22 cellular contexts compared by ENCODE assay signal in the genomic region with DNA sequence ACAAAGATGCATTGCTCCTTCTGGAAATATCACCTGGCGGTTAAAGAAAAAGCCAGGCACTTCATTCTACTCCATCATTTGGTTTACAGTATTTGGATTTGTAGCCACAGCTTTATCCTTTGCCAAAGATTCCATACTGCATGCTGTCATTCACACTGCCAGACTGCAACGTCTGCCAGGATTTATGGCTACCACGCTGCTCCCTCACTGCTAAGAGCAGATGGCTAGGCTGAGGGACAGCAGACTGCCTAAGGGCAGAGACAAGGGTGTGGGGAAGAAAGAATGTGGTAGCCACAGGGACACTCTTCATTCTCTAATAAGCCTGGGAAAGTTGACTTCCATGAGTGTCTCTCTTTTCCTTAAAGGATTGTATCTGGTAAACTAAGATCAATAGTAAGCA.
DNase-seq lines count a peak whose midpoint lies in the region; ATAC-seq, FAIRE-seq and TF ChIP-seq lines count a peak whose summit lies in the region.
"Had no signal": no experiment of that assay in that cellular context is flagged by ENCODE, and none has a peak within 500 bp of the region (broad histone marks: within the 10 kb centered on the region; RNA-seq: fewer than 3 reads in every experiment).

No MANE protein-coding gene starts in this region.

- H3K27me3 Mint-ChIP-seq in astrocyte (ENCODE audit: low read depth, unreplicated experiment) (no peaks in the 10 kb centered on the region), nephron progenitor cell (ENCODE audit: low read depth, poor library complexity) (no peaks in the 10 kb centered on the region), CD14-positive monocyte (ENCODE audit: low read depth in 3 of 3) (no peaks in the 10 kb centered on the region)
- H3K27me3 Mint-ChIP-seq in stimulated activated memory B cell treated with anti-CD40 and anti-IgM and Interleukin-4, amounts not matched to agents 10 μg/mL and 1 μg/mL and 100 μg/mL, for 72 hours: no peaks in the 10 kb centered on the region
- H3K27me3 Mint-ChIP-seq: stimulated activated naive CD8-positive, alpha-beta T cell treated with anti-CD3 and anti-CD28 coated beads, Interleukin-15, Interleukin-2, amounts not matched to agents 100 ng/mL and 50 ng/mL, for 24 hours had no signal

- TF ChIP-seq CTCF in astrocyte (IDR thresholded peaks at IDR 0.05; ENCODE audit: insufficient read depth, low read depth, low read length): no peak
- TF ChIP-seq CTCF in nephron progenitor cell (IDR thresholded peaks at IDR 0.05): no peak
- no peak for TF ChIP-seq CTCF in CD14-positive monocyte (IDR thresholded peaks at IDR 0.05)

- H3K36me3 ChIP-seq in astrocyte (ENCODE audit: insufficient read depth, low read length): no peaks in the 10 kb centered on the region
- H3K36me3 ChIP-seq: BLaER1, neutrophil had no signal

- no peaks in the 10 kb centered on the region for H4K20me1 ChIP-seq in astrocyte (ENCODE audit: insufficient read depth, low read length)
- H4K20me1 ChIP-seq: BLaER1 had no signal

- H3K79me2 ChIP-seq in astrocyte (ENCODE audit: insufficient read depth, low read length): no peaks in the 10 kb centered on the region

- H3K4me1 ChIP-seq in astrocyte (ENCODE audit: insufficient read depth, low read length): no peaks in the 10 kb centered on the region
- H3K4me1 ChIP-seq: BLaER1 had no signal

- no peak overlapping the region for H3K4me2 ChIP-seq in astrocyte (ENCODE audit: low read length)
- H3K4me2 ChIP-seq: BLaER1 had no signal

- H3K4me3 Mint-ChIP-seq in astrocyte (ENCODE audit: unreplicated experiment) (no peak overlapping the region), nephron progenitor cell (no peak overlapping the region), CD14-positive monocyte (no peak overlapping the region)
- H3K4me3 Mint-ChIP-seq in stimulated activated memory B cell treated with anti-CD40 and anti-IgM and Interleukin-4, amounts not matched to agents 10 μg/mL and 1 μg/mL and 100 μg/mL, for 72 hours: no peak overlapping the region
- H3K4me3 Mint-ChIP-seq: mesothelial cell of epicardium; stimulated activated naive CD8-positive, alpha-beta T cell treated with anti-CD3 and anti-CD28 coated beads, Interleukin-15, Interleukin-2, amounts not matched to agents 100 ng/mL and 50 ng/mL, for 24 hours; T-helper 2 cell treated with Interferon-gamma antibody and Interleukin-4, amounts not matched to agents 5 μg/mL and 100 μg/mL, for 36 hours; type B pancreatic cell had no signal

- H3K9me3 Mint-ChIP-seq in astrocyte (ENCODE audit: unreplicated experiment) (no peaks in the 10 kb centered on the region), nephron progenitor cell (no peaks in the 10 kb centered on the region), CD14-positive monocyte (peaks cover 0 to 7% (median 2%) of the 10 kb centered on the region in 7 donors)
- H3K9me3 Mint-ChIP-seq in stimulated activated memory B cell treated with anti-CD40 and anti-IgM and Interleukin-4, amounts not matched to agents 10 μg/mL and 1 μg/mL and 100 μg/mL, for 72 hours: peaks cover 6% of the 10 kb centered on the region
- H3K9me3 Mint-ChIP-seq: mesothelial cell of epicardium; T-helper 2 cell treated with Interferon-gamma antibody and Interleukin-4, amounts not matched to agents 5 μg/mL and 100 μg/mL, for 36 hours had no signal

- no peak overlapping the region for H2AFZ ChIP-seq in astrocyte (ENCODE audit: low read depth, low read length)

- H3K27me3 ChIP-seq in astrocyte (ENCODE audit: insufficient read depth, low read length): no peaks in the 10 kb centered on the region
- H3K27me3 ChIP-seq: BLaER1, neutrophil had no signal

- peak; percentile 12 for DNase-seq in DMS153 (lab: John Stamatoyannopoulos, UW)
- no peak for DNase-seq in DMS153 treated with DMSO at 0.1 percent for 48 hours (lab: John Stamatoyannopoulos, UW; ENCODE audit: unreplicated experiment)
- DNase-seq in NCI-H510A treated with DMSO at 0.1 percent for 48 hours (lab: John Stamatoyannopoulos, UW): peak; percentile 26
- DNase-seq in astrocyte (ENCODE audit: low read depth): peak; percentile 29
- DNase-seq in nephron progenitor cell: peak; percentile 9
- no peak for DNase-seq in CD14-positive monocyte (ENCODE audit: low spot score)
- DNase-seq in H4 (ENCODE audit: low spot score): no peak
- DNase-seq: activated CD4-positive, CD25-positive, alpha-beta regulatory T cell treated with anti-CD3 and anti-CD28 coated beads, Interleukin-2, amount 50 U/mL, for 72 hours; DMS79 treated with DMSO at 0.1 percent for 48 hours; hippocampal formation; NCI-H2029 treated with DMSO at 0.1 percent for 48 hours; Right ventricle myocardium superior; stimulated activated CD4-positive, alpha-beta T cell treated with anti-CD3 and anti-CD28 coated beads, Interleukin-15, amount 100 ng/mL, for 24 hours had no signal

- H3K27ac Mint-ChIP-seq in astrocyte (ENCODE audit: unreplicated experiment): peak overlapping the region; percentile 1
- no peak overlapping the region for H3K27ac Mint-ChIP-seq in nephron progenitor cell
- H3K27ac Mint-ChIP-seq in stimulated activated memory B cell treated with anti-CD40 and anti-IgM and Interleukin-4, amounts not matched to agents 10 μg/mL and 1 μg/mL and 100 μg/mL, for 72 hours: no peak overlapping the region
- H3K27ac Mint-ChIP-seq in CD14-positive monocyte: peak overlapping the region in 1 of 7 donors; percentile 68
- H3K27ac Mint-ChIP-seq: mesothelial cell of epicardium; stimulated activated naive CD8-positive, alpha-beta T cell treated with anti-CD3 and anti-CD28 coated beads, Interleukin-15, Interleukin-2, amounts not matched to agents 100 ng/mL and 50 ng/mL, for 24 hours; T-helper 2 cell treated with Interferon-gamma antibody and Interleukin-4, amounts not matched to agents 5 μg/mL and 100 μg/mL, for 36 hours; type B pancreatic cell had no signal

- no peak for ATAC-seq in stimulated activated memory B cell treated with anti-CD40 and anti-IgM and Interleukin-4, amounts not matched to agents 10 μg/mL and 1 μg/mL and 100 μg/mL, for 72 hours

- no peak overlapping the region for H3K27ac ChIP-seq in astrocyte (ENCODE audit: low read depth, low read length)
- H3K27ac ChIP-seq: 22Rv1, BLaER1, neutrophil had no signal

- H3K4me3 ChIP-seq in astrocyte (ENCODE audit: insufficient read depth, low read depth, low read length): no peak overlapping the region
- H3K4me3 ChIP-seq: BLaER1 had no signal

- intact Hi-C loops in CD14-positive monocyte (cut with micrococcal nuclease): no loop called here

- H3K9ac ChIP-seq in astrocyte (ENCODE audit: low read length): no peak overlapping the region
- H3K9ac ChIP-seq: BLaER1 had no signal

- H3K9me3 ChIP-seq in astrocyte (ENCODE audit: insufficient read depth, low read depth, low read length): no peaks in the 10 kb centered on the region
- H3K9me3 ChIP-seq: BLaER1, neutrophil had no signal

- H3K36me3 Mint-ChIP-seq in astrocyte (ENCODE audit: low read depth, unreplicated experiment) (no peaks in the 10 kb centered on the region), nephron progenitor cell (ENCODE audit: low read depth) (no peaks in the 10 kb centered on the region), CD14-positive monocyte (no peaks in the 10 kb centered on the region)
- H3K36me3 Mint-ChIP-seq in stimulated activated memory B cell treated with anti-CD40 and anti-IgM and Interleukin-4, amounts not matched to agents 10 μg/mL and 1 μg/mL and 100 μg/mL, for 72 hours: no peaks in the 10 kb centered on the region
- H3K36me3 Mint-ChIP-seq: mesothelial cell of epicardium, type B pancreatic cell had no signal

- FAIRE-seq in astrocyte (lab: Jason Lieb, UNC): no peak
- FAIRE-seq: endometrium had no signal

- H3K4me1 Mint-ChIP-seq in astrocyte (ENCODE audit: low read depth, unreplicated experiment) (peaks cover 15% of the 10 kb centered on the region), nephron progenitor cell (peaks cover 29% of the 10 kb centered on the region), CD14-positive monocyte (no peaks in the 10 kb centered on the region)
- H3K4me1 Mint-ChIP-seq in stimulated activated memory B cell treated with anti-CD40 and anti-IgM and Interleukin-4, amounts not matched to agents 10 μg/mL and 1 μg/mL and 100 μg/mL, for 72 hours: no peaks in the 10 kb centered on the region

Comparison
In these comparisons a context has a peak if more than half of its experiments do, and no peak if none do; other contexts are left out.
1. DNase-seq: peak in DMS153 (single experiment), NCI-H510A treated with DMSO at 0.1 percent for 48 hours (single experiment), astrocyte (single experiment) and nephron progenitor cell (single experiment); none in DMS153 treated with DMSO at 0.1 percent for 48 hours (single experiment), CD14-positive monocyte (single experiment) and H4 (single experiment).